ENCODE assay signal across 1 cellular context in genomic region chr20:32358883-32359632, GRCh38.
A peak's percentile ranks its signal among the peaks of the same experiment; 100 is the strongest.
TF ChIP-seq lines count a peak whose summit lies in the region.

No MANE protein-coding gene starts in this region.

TF ChIP-seq in WTC11, 78 proteins besides CTCF, POLR2A, EP300 and RAD21 (continued from another document):
- TF ChIP-seq MAX (CRISPR knock-in tag; IDR thresholded peaks at IDR 0.05), result peak; percentile 62; the same call in 1 of the 2 replicates
- TF ChIP-seq SP1 (CRISPR knock-in tag; conservative IDR thresholded peaks at IDR 0.05), result peak; percentile 47; the same call in 1 of the 2 replicates
- TF ChIP-seq GABPB1 (CRISPR knock-in tag; IDR thresholded peaks at IDR 0.05), result no peak; the same call in 1 of the 2 replicates
- peak; percentile 88 for TF ChIP-seq FOXK1 (CRISPR knock-in tag; IDR thresholded peaks at IDR 0.05)
- TF ChIP-seq PRDM15 (CRISPR knock-in tag; IDR thresholded peaks at IDR 0.05), result no peak
- TF ChIP-seq NR2C2 (CRISPR knock-in tag; IDR thresholded peaks at IDR 0.05), result peak; percentile 20; the same call in 1 of the 2 replicates
- TF ChIP-seq NFE2L1 (CRISPR knock-in tag; IDR thresholded peaks at IDR 0.05), result no peak
- peak; percentile 47; the same call in 1 of the 2 replicates for TF ChIP-seq ELF4 (CRISPR knock-in tag; IDR thresholded peaks at IDR 0.05; ENCODE audit: low read depth)
- peak; percentile 98 for TF ChIP-seq ETV6 (CRISPR knock-in tag; IDR thresholded peaks at IDR 0.05)
- peak; percentile 96; the same call in 1 of the 2 replicates for TF ChIP-seq ZNF281 (CRISPR knock-in tag; IDR thresholded peaks at IDR 0.05)
- no peak for TF ChIP-seq ZNF425 (CRISPR knock-in tag; conservative IDR thresholded peaks at IDR 0.05)
- 0 out of 2 replicates have a peak, but pooled peaks have one; percentile 16 for TF ChIP-seq E2F5 (CRISPR knock-in tag; IDR thresholded peaks at IDR 0.05)
- no peak for TF ChIP-seq ATF6 (CRISPR knock-in tag; IDR thresholded peaks at IDR 0.05)
- no peak for TF ChIP-seq E2F4 (CRISPR knock-in tag; IDR thresholded peaks at IDR 0.05; ENCODE audit: borderline replicate concordance, low read depth)
- no peak for TF ChIP-seq TEAD1 (CRISPR knock-in tag; IDR thresholded peaks at IDR 0.05)
- no peak for TF ChIP-seq ZSCAN18 (CRISPR knock-in tag; IDR thresholded peaks at IDR 0.05)
- 0 out of 2 replicates have a peak, but pooled peaks have one; percentile 40 for TF ChIP-seq IRF1 (CRISPR knock-in tag; IDR thresholded peaks at IDR 0.05)
- no peak; the same call in 1 of the 2 replicates for TF ChIP-seq FOXP1 (CRISPR knock-in tag; IDR thresholded peaks at IDR 0.05; ENCODE audit: borderline replicate concordance)
- no peak for TF ChIP-seq ATF1 (CRISPR knock-in tag; IDR thresholded peaks at IDR 0.05)
- TF ChIP-seq E2F1 (CRISPR knock-in tag; IDR thresholded peaks at IDR 0.05), result no peak
- TF ChIP-seq CREM (CRISPR knock-in tag; IDR thresholded peaks at IDR 0.05), result no peak
- no peak for TF ChIP-seq ZNF396 (CRISPR knock-in tag; IDR thresholded peaks at IDR 0.05; ENCODE audit: borderline replicate concordance)
- TF ChIP-seq ARID4B (CRISPR knock-in tag; IDR thresholded peaks at IDR 0.05; ENCODE audit: borderline replicate concordance), result peak; percentile 22; the same call in 1 of the 2 replicates
- TF ChIP-seq PRRX2 (CRISPR knock-in tag; IDR thresholded peaks at IDR 0.05), result no peak
- TF ChIP-seq ESRRA (CRISPR knock-in tag; IDR thresholded peaks at IDR 0.05; ENCODE audit: borderline replicate concordance), result no peak
